ENCODE assay signal across 17 cellular contexts in the genomic region with DNA sequence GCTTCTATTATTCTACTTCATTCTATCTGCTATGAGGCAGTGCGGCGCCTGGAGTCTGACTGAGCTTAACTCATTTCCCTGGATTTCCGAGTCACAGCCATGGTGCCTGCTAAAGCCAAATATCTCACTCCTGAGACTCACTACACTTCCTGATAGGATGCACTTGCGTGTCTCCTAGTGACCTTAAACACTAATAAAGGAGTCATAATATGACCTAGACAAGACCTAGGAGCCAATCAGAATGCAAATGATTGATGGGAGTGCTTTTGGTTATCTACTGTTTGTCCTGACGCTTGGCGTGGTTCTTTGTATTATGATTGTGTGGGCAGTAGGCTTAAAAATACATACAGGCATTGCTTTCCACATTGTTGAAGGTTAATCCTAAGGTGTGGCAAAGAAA.
"Had no signal": no experiment of that assay in that cellular context is flagged by ENCODE, and none has a peak within 500 bp of the region (broad histone marks: within the 10 kb centered on the region; RNA-seq: fewer than 3 reads in every experiment).

No MANE protein-coding gene starts in this region.

- H3K4me3 Mint-ChIP-seq: activated CD4-positive, alpha-beta memory T cell treated with anti-CD3 and anti-CD28 coated beads for 36 hours; activated CD4-positive, alpha-beta T cell treated with anti-CD3 and anti-CD28 coated beads for 36 hours; activated CD8-positive, alpha-beta memory T cell treated with anti-CD3 and anti-CD28 coated beads, Interleukin-2, amount 10 ng/mL, durations not matched to agents 7 days and 5 days; effector memory CD8-positive, alpha-beta T cell; immature natural killer cell; T-helper 17 cell had no signal

- ATAC-seq: activated CD4-positive, alpha-beta T cell treated with anti-CD3 and anti-CD28 coated beads for 36 hours; activated CD8-positive, alpha-beta memory T cell treated with anti-CD3 and anti-CD28 coated beads, Interleukin-2, amount 10 ng/mL, durations not matched to agents 7 days and 5 days; effector memory CD8-positive, alpha-beta T cell; lower lobe of right lung; pancreas; T-helper 17 cell had no signal

- DNase-seq: activated CD4-positive, alpha-beta memory T cell treated with anti-CD3 and anti-CD28 coated beads for 36 hours; activated CD4-positive, alpha-beta T cell treated with anti-CD3 and anti-CD28 coated beads for 36 hours; activated CD8-positive, alpha-beta memory T cell treated with anti-CD3 and anti-CD28 coated beads, Interleukin-2, amount 10 ng/mL, durations not matched to agents 7 days and 5 days; activated naive CD4-positive, alpha-beta T cell treated with anti-CD3 and anti-CD28 coated beads, Interleukin-2, amount 50 U/mL, for 16 hours; activated T-cell treated with anti-CD3 and anti-CD28 coated beads, Interleukin-2, amount 50 U/mL, for 1 hour; central memory CD4-positive, alpha-beta T cell; cortex of kidney; effector memory CD8-positive, alpha-beta T cell; immature natural killer cell; lower lobe of right lung; pancreas; stimulated activated CD4-positive, alpha-beta T cell treated with anti-CD3 and anti-CD28 coated beads, Interleukin-15, amount 100 ng/mL, for 24 hours; stimulated activated CD4-positive, alpha-beta T cell treated with anti-CD3 and anti-CD28 coated beads, Interleukin-4, amount 100 ng/mL, for 24 hours; stimulated activated naive CD4-positive, alpha-beta T cell; T-helper 17 cell had no signal

- FAIRE-seq: pancreas had no signal

- H3K4me1 Mint-ChIP-seq: activated CD4-positive, alpha-beta T cell treated with anti-CD3 and anti-CD28 coated beads for 36 hours; activated CD8-positive, alpha-beta memory T cell treated with anti-CD3 and anti-CD28 coated beads, Interleukin-2, amount 10 ng/mL, durations not matched to agents 7 days and 5 days; immature natural killer cell had no signal

- H3K27ac ChIP-seq: lower lobe of right lung, pancreas, tibial artery had no signal

- H3K9me3 Mint-ChIP-seq: activated CD4-positive, alpha-beta memory T cell treated with anti-CD3 and anti-CD28 coated beads for 36 hours; activated T-helper 2 cell treated with anti-CD3 and anti-CD28 coated beads, Interferon-gamma antibody, Interleukin-2, Interleukin-4, amounts not matched to agents 10 μg/mL and 5 μg/mL and 100 μg/mL, durations not matched to agents 14 hours and 24 hours and 36 hours; effector memory CD8-positive, alpha-beta T cell; immature natural killer cell had no signal

- H3K9me3 ChIP-seq: lower lobe of right lung, pancreas, tibial artery had no signal

- H3K27me3 Mint-ChIP-seq: activated CD8-positive, alpha-beta memory T cell treated with anti-CD3 and anti-CD28 coated beads, Interleukin-2, amount 10 ng/mL, durations not matched to agents 7 days and 5 days had no signal

- H3K36me3 ChIP-seq: lower lobe of right lung, pancreas, tibial artery had no signal

- H3K27ac Mint-ChIP-seq: activated CD4-positive, alpha-beta memory T cell treated with anti-CD3 and anti-CD28 coated beads for 36 hours; activated CD4-positive, alpha-beta T cell treated with anti-CD3 and anti-CD28 coated beads for 36 hours; activated CD8-positive, alpha-beta memory T cell treated with anti-CD3 and anti-CD28 coated beads, Interleukin-2, amount 10 ng/mL, durations not matched to agents 7 days and 5 days; activated T-helper 2 cell treated with anti-CD3 and anti-CD28 coated beads, Interferon-gamma antibody, Interleukin-2, Interleukin-4, amounts not matched to agents 10 μg/mL and 5 μg/mL and 100 μg/mL, durations not matched to agents 14 hours and 24 hours and 36 hours; effector memory CD8-positive, alpha-beta T cell; immature natural killer cell; T-helper 17 cell had no signal

- H3K27me3 ChIP-seq: tibial artery had no signal

- H3K4me1 ChIP-seq: lower lobe of right lung, pancreas had no signal

- H3K36me3 Mint-ChIP-seq: activated CD4-positive, alpha-beta memory T cell treated with anti-CD3 and anti-CD28 coated beads for 36 hours; activated CD8-positive, alpha-beta memory T cell treated with anti-CD3 and anti-CD28 coated beads, Interleukin-2, amount 10 ng/mL, durations not matched to agents 7 days and 5 days; immature natural killer cell had no signal

- H3K4me3 ChIP-seq: lower lobe of right lung, pancreas, tibial artery had no signal
